Comparison of ENCODE assay signal across 1 cellular context in the genomic region with DNA sequence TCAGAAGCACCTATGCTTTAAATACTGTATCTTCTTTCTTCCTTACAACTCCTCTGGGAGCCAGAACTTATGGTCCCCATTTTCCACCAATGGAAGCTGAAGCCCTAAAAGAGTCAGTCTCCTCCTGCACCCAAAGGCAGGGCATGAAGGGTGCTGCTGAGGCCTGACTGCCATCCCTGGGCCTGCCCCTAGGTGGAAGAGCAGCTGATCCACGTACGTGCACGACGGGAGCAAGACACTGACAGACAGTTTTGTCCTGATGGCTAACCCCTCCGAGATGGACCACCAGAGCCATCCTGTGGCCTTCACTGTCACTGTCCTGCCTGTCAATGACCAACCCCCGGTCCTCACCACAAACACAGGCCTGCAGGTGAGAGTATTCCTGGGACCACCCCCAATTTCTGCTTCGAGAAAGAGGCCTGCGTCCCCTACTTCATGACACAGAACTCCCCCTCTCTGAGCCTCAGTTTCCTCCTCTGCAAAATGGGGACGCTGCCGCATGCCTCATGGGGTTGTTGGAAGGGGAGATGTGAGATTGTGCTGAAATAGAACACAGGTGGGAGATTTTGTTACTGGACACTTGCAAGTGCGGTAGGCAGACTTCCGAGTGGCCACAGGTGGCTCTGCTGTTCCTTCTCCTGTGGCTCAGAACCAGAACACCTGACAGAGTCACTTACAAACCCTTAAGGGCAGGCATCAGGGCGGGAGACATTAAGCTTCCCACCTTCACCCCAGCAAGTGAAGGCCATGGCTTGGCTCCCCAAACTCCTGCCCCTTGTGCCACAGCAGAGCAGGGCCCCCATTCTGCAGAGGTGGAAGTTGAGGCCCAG.
TF ChIP-seq lines count a peak whose summit lies in the region.

No MANE protein-coding gene starts in this region.

TF ChIP-seq in WTC11, 78 proteins besides CTCF, POLR2A, EP300 and RAD21 (continued from another document):
- TF ChIP-seq, protein P1, sequence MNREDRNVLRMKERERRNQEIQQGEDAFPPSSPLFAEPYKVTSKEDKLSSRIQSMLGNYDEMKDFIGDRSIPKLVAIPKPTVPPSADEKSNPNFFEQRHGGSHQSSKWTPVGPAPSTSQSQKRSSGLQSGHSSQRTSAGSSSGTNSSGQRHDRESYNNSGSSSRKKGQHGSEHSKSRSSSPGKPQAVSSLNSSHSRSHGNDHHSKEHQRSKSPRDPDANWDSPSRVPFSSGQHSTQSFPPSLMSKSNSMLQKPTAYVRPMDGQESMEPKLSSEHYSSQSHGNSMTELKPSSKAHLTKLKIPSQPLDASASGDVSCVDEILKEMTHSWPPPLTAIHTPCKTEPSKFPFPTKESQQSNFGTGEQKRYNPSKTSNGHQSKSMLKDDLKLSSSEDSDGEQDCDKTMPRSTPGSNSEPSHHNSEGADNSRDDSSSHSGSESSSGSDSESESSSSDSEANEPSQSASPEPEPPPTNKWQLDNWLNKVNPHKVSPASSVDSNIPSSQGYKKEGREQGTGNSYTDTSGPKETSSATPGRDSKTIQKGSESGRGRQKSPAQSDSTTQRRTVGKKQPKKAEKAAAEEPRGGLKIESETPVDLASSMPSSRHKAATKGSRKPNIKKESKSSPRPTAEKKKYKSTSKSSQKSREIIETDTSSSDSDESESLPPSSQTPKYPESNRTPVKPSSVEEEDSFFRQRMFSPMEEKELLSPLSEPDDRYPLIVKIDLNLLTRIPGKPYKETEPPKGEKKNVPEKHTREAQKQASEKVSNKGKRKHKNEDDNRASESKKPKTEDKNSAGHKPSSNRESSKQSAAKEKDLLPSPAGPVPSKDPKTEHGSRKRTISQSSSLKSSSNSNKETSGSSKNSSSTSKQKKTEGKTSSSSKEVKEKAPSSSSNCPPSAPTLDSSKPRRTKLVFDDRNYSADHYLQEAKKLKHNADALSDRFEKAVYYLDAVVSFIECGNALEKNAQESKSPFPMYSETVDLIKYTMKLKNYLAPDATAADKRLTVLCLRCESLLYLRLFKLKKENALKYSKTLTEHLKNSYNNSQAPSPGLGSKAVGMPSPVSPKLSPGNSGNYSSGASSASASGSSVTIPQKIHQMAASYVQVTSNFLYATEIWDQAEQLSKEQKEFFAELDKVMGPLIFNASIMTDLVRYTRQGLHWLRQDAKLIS (CRISPR knock-in tag; IDR thresholded peaks at IDR 0.05; ENCODE audit: borderline replicate concordance): no peak
- TF ChIP-seq ZNF423 (CRISPR knock-in tag; IDR thresholded peaks at IDR 0.05): no peak
- TF ChIP-seq, protein P2, sequence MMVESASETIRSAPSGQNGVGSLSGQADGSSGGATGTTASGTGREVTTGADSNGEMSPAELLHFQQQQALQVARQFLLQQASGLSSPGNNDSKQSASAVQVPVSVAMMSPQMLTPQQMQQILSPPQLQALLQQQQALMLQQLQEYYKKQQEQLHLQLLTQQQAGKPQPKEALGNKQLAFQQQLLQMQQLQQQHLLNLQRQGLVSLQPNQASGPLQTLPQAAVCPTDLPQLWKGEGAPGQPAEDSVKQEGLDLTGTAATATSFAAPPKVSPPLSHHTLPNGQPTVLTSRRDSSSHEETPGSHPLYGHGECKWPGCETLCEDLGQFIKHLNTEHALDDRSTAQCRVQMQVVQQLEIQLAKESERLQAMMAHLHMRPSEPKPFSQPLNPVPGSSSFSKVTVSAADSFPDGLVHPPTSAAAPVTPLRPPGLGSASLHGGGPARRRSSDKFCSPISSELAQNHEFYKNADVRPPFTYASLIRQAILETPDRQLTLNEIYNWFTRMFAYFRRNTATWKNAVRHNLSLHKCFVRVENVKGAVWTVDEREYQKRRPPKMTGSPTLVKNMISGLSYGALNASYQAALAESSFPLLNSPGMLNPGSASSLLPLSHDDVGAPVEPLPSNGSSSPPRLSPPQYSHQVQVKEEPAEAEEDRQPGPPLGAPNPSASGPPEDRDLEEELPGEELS (CRISPR knock-in tag; IDR thresholded peaks at IDR 0.05): no peak
- TF ChIP-seq, protein P3, sequence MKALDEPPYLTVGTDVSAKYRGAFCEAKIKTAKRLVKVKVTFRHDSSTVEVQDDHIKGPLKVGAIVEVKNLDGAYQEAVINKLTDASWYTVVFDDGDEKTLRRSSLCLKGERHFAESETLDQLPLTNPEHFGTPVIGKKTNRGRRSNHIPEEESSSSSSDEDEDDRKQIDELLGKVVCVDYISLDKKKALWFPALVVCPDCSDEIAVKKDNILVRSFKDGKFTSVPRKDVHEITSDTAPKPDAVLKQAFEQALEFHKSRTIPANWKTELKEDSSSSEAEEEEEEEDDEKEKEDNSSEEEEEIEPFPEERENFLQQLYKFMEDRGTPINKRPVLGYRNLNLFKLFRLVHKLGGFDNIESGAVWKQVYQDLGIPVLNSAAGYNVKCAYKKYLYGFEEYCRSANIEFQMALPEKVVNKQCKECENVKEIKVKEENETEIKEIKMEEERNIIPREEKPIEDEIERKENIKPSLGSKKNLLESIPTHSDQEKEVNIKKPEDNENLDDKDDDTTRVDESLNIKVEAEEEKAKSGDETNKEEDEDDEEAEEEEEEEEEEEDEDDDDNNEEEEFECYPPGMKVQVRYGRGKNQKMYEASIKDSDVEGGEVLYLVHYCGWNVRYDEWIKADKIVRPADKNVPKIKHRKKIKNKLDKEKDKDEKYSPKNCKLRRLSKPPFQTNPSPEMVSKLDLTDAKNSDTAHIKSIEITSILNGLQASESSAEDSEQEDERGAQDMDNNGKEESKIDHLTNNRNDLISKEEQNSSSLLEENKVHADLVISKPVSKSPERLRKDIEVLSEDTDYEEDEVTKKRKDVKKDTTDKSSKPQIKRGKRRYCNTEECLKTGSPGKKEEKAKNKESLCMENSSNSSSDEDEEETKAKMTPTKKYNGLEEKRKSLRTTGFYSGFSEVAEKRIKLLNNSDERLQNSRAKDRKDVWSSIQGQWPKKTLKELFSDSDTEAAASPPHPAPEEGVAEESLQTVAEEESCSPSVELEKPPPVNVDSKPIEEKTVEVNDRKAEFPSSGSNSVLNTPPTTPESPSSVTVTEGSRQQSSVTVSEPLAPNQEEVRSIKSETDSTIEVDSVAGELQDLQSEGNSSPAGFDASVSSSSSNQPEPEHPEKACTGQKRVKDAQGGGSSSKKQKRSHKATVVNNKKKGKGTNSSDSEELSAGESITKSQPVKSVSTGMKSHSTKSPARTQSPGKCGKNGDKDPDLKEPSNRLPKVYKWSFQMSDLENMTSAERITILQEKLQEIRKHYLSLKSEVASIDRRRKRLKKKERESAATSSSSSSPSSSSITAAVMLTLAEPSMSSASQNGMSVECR (CRISPR knock-in tag; IDR thresholded peaks at IDR 0.05; ENCODE audit: borderline replicate concordance): no peak
